In the genomic region with DNA sequence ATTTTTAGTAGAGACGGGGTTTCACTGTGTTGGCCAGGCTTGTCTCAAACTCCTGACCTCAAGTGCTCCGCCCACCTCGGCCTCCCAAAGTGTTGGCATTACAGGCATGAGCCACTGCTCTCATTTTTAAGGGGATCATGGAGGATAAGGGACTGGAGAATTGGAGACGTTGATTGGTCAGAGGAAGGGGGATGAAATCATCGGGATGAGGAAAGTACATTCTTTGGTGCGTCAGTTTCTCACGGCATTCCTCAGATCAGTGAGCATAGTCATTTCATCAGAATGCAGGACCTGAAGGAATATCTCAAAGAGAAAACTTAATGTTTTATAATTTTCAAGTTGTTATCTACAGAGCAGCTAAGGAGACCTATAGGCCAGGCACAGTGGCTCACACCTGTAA, we compare ENCODE assay signal across 17 cellular contexts. TPM values are rescaled to one million over a fixed set of nuclear protein-coding genes. Genes with fewer than 3 reads are reported as not detected.
DNase-seq lines count a peak whose midpoint lies in the region; TF ChIP-seq lines count a peak whose summit lies in the region.
"Had no signal": no experiment of that assay in that cellular context is flagged by ENCODE, and none has a peak within 500 bp of the region (broad histone marks: within the 10 kb centered on the region; RNA-seq: fewer than 3 reads in every experiment).

No MANE protein-coding gene starts in this region.

- no peak overlapping the region for H3K27ac ChIP-seq in Peyer's patch
- H3K27ac ChIP-seq: pancreas had no signal

- H3K36me3 ChIP-seq in Peyer's patch = no peaks in the 10 kb centered on the region
- H3K36me3 ChIP-seq: pancreas had no signal

- TF ChIP-seq CTCF in fibroblast of pulmonary artery (IDR thresholded peaks at IDR 0.05; ENCODE audit: low read length, missing control alignments) (no peak), retinal pigment epithelial cell (conservative IDR thresholded peaks at IDR 0.05; ENCODE audit: low read depth, low read length) (no peak), Peyer's patch (IDR thresholded peaks at IDR 0.05) (no peak)

- H3K4me1 ChIP-seq in Peyer's patch = no peaks in the 10 kb centered on the region
- H3K4me1 ChIP-seq: BE2C, pancreas had no signal

- H3K27me3 ChIP-seq in Peyer's patch = no peaks in the 10 kb centered on the region
- H3K27me3 ChIP-seq: BE2C, pancreas had no signal

- TF ChIP-seq POLR2A in Peyer's patch (IDR thresholded peaks at IDR 0.05) = no peak

- H3K9me3 ChIP-seq in Peyer's patch = peaks cover 0 to 7% (median 0%) of the 10 kb centered on the region in 4 donors
- H3K9me3 ChIP-seq: BE2C, pancreas had no signal

- DNase-seq in ELR (ENCODE audit: low read depth) (peak; percentile 98), T1000 (lab: John Stamatoyannopoulos, UW) (peak; percentile 74), fibroblast of pulmonary artery (ENCODE audit: low read depth) (peak; percentile 90), retinal pigment epithelial cell (ENCODE audit: low read depth) (peak; percentile 78), Peyer's patch (no peak), NCI-H2196 (lab: John Stamatoyannopoulos, UW; ENCODE audit: unreplicated experiment) (no peak), NCI-H187 treated with DMSO at 0.1 percent for 48 hours (lab: John Stamatoyannopoulos, UW) (no peak), NCI-H1092 treated with DMSO at 0.1 percent for 48 hours (lab: John Stamatoyannopoulos, UW) (no peak)
- DNase-seq: activated CD4-positive, alpha-beta T cell treated with anti-CD3 and anti-CD28 coated beads, Interleukin-2, amount 10 ng/mL, durations not matched to agents 7 days and 5 days; activated CD8-positive, alpha-beta memory T cell treated with anti-CD3 and anti-CD28 coated beads, Interleukin-2, amount 50 U/mL, for 48 hours; activated gamma-delta T cell treated with Interleukin-2 at 50 U/mL for 16 hours; BE2C; Calu3; left ventricle myocardium superior; NCI-H2029; NCI-H510A; pancreas had no signal

- no peak overlapping the region for H3K4me3 ChIP-seq in fibroblast of pulmonary artery (replicated peaks; ENCODE audit: low read depth, low read length)
- no peak overlapping the region for H3K4me3 ChIP-seq in retinal pigment epithelial cell (ENCODE audit: low read length)
- no peak overlapping the region for H3K4me3 ChIP-seq in Peyer's patch
- H3K4me3 ChIP-seq: pancreas had no signal

RNA-seq across cellular contexts. Expression of a gene that starts 14.0 kb away (rescaled TPM):
- not detected for total RNA-seq in Peyer's patch
- total RNA-seq: activated CD4-positive, alpha-beta T cell treated with anti-CD3 and anti-CD28 coated beads, Interleukin-2, amount 10 ng/mL, durations not matched to agents 7 days and 5 days had no signal

RNA-seq across cellular contexts. Expression of a gene that starts 28.2 kb away (rescaled TPM):
- 100 to 1,000 TPM in 1 of 4 donors, 10 to 100 TPM in 3; 31.5 to 115 (median 39.2) TPM for total RNA-seq in Peyer's patch

RNA-seq across cellular contexts. Expression of a gene that starts 41.4 kb away (rescaled TPM):
- total RNA-seq in Peyer's patch = 10 to 100 TPM in 2 of 4 donors, 1 to 10 TPM in 2; 4.7 to 21.5 (median 10.5) TPM

Comparison
In these comparisons a context has a peak if more than half of its experiments do, and no peak if none do; other contexts are left out.
1. DNase-seq: peak in ELR (single experiment), T1000 (single experiment), fibroblast of pulmonary artery (single experiment) and retinal pigment epithelial cell (single experiment); none in Peyer's patch (0 of 3), NCI-H2196 (single experiment), NCI-H187 treated with DMSO at 0.1 percent for 48 hours (single experiment) and NCI-H1092 treated with DMSO at 0.1 percent for 48 hours (single experiment).